10 cellular contexts compared by ENCODE assay signal in the genomic region with DNA sequence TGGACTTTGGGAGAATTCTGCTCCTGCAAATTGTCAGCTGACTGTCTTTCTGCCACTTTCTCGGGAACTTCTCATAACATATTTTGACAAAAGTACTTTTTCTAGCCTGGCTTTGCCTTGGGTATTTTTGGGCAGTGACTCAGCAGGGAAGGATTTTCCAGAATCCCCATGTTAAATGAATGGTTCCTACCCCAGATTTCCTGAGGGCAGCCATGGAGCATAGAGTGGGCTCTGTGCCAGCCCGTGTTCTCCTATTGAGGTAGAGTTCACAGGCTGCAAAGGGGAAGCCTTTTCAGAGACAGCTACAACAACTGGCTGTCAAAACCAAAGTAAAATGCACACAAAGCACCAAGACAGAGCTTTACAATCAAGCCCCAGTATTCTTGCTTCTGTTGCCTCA. TPM values are rescaled to one million over a fixed set of nuclear protein-coding genes. Genes with fewer than 3 reads are reported as not detected.
A peak's percentile ranks its signal among the peaks of the same experiment; 100 is the strongest.
DNase-seq lines count a peak whose midpoint lies in the region; ATAC-seq, FAIRE-seq and TF ChIP-seq lines count a peak whose summit lies in the region.
"Had no signal": no experiment of that assay in that cellular context is flagged by ENCODE, and none has a peak within 500 bp of the region (broad histone marks: within the 10 kb centered on the region; RNA-seq: fewer than 3 reads in every experiment).

No MANE protein-coding gene starts in this region.

- H3K27ac ChIP-seq in CD8-positive, alpha-beta T cell (ENCODE audit: low read depth, low read length) = no peak overlapping the region
- H3K27ac ChIP-seq in RWPE2 (ENCODE audit: poor library complexity, severe bottlenecking) (peak overlapping the region; percentile 84), endothelial cell of umbilical vein (ENCODE audit: insufficient read depth, low read depth, low read length) (peak overlapping the region; percentile 62), neutrophil (peak overlapping the region; percentile 70)

- H3K27me3 ChIP-seq in CD8-positive, alpha-beta T cell (ENCODE audit: insufficient read depth, low read length) = no peaks in the 10 kb centered on the region
- H3K27me3 ChIP-seq in RWPE2 (ENCODE audit: insufficient read depth, poor library complexity, severe bottlenecking) (no peaks in the 10 kb centered on the region), endothelial cell of umbilical vein (ENCODE audit: control insufficient read depth in 2 of 2, insufficient read depth in 2 of 2, low read length in 2 of 2) (no peaks in the 10 kb centered on the region), neutrophil (no peaks in the 10 kb centered on the region)

- H4K20me1 ChIP-seq in endothelial cell of umbilical vein (replicated peaks; ENCODE audit: control insufficient read depth, extremely low read depth, insufficient read depth, low read length) = no peaks in the 10 kb centered on the region

- H3K4me1 ChIP-seq in CD8-positive, alpha-beta T cell (ENCODE audit: insufficient read depth, low read length) = peaks cover 28% of the 10 kb centered on the region
- H3K4me1 ChIP-seq in RWPE2 (ENCODE audit: insufficient read depth, poor library complexity, severe bottlenecking) = peaks cover 50% of the 10 kb centered on the region
- peaks cover 23% of the 10 kb centered on the region for H3K4me1 ChIP-seq in endothelial cell of umbilical vein (ENCODE audit: control insufficient read depth, extremely low read depth, insufficient read depth, low read length)
- peaks cover 45 to 53% of the 10 kb centered on the region in 2 experiments for H3K4me1 ChIP-seq in neutrophil (ENCODE audit: control insufficient read depth in 1 of 2, insufficient read depth in 1 of 2, low read depth in 1 of 2, low read length in 1 of 2)

- H2AFZ ChIP-seq in endothelial cell of umbilical vein (ENCODE audit: low read depth, low read length) = no peak overlapping the region

- TF ChIP-seq CTCF in CD8-positive, alpha-beta T cell (IDR thresholded peaks at IDR 0.05) = no peak
- TF ChIP-seq CTCF in RWPE2 (IDR thresholded peaks at IDR 0.05; ENCODE audit: poor library complexity, severe bottlenecking) = no peak
- no peak for TF ChIP-seq CTCF in endothelial cell of umbilical vein (IDR thresholded peaks at IDR 0.05; ENCODE audit: extremely low read depth in 1 of 2, insufficient read depth in 1 of 2, low read depth in 1 of 2, low read length in 2 of 2)
- no peak for TF ChIP-seq CTCF in neutrophil (IDR thresholded peaks at IDR 0.05)

- intact Hi-C loops in CD8-positive, alpha-beta T cell (cut with DNase I, micrococcal nuclease) = no loop called here
- intact Hi-C loops in endothelial cell of umbilical vein (cut with micrococcal nuclease) = loop anchor here (1.0 to 2.0 kb wide), 2 partner anchors 18 to 37 kb away; no protein-coding TSS in a partner anchor

- peak; percentile 98 for FAIRE-seq in endothelial cell of umbilical vein (lab: Jason Lieb, UNC)
- FAIRE-seq: D721Med had no signal

- DNase-seq in CD8-positive, alpha-beta T cell = no peak
- DNase-seq in RWPE2 (ENCODE audit: low spot score) = no peak
- peak; percentile 91 for DNase-seq in endothelial cell of umbilical vein (ENCODE audit: low read depth, low spot score)
- no peak for DNase-seq in RKO (ENCODE audit: low spot score)
- no peak for DNase-seq in stimulated activated naive CD4-positive, alpha-beta T cell (lab: John Stamatoyannopoulos, UW)
- DNase-seq in stimulated activated naive CD8-positive, alpha-beta T cell treated with anti-CD3 and anti-CD28 coated beads, Interleukin-15, Interleukin-2, amounts not matched to agents 100 U/mL and 50 U/mL, for 24 hours = no peak

- no peaks in the 10 kb centered on the region for H3K27me3 Mint-ChIP-seq in CD8-positive, alpha-beta T cell (ENCODE audit: low read depth)

- no peaks in the 10 kb centered on the region for H3K9me3 Mint-ChIP-seq in CD8-positive, alpha-beta T cell
- H3K9me3 Mint-ChIP-seq: mesothelial cell of epicardium had no signal

- no peaks in the 10 kb centered on the region for H3K79me2 ChIP-seq in endothelial cell of umbilical vein (ENCODE audit: control insufficient read depth, insufficient read depth, low read length)

- H3K4me1 Mint-ChIP-seq in CD8-positive, alpha-beta T cell (ENCODE audit: low read depth) = peaks cover 47% of the 10 kb centered on the region

- CTCF ChIA-PET in CD8-positive, alpha-beta T cell (lab: Charles Lee) = interaction anchor here (0.7 to 3.6 kb wide), 6 partner anchors 11 to 98 kb away, joined by 3 to 22 read pairs (median 4); no protein-coding TSS in a partner anchor
- CTCF ChIA-PET in endothelial cell of umbilical vein (lab: Charles Lee) = interaction anchor here (0.8 to 2.4 kb wide), 13 partner anchors 10 to 348 kb away, joined by 3 to 15 read pairs (median 4); no protein-coding TSS in a partner anchor

- H3K4me3 Mint-ChIP-seq in CD8-positive, alpha-beta T cell = no peak overlapping the region
- H3K4me3 Mint-ChIP-seq: mesothelial cell of epicardium had no signal

- H3K9me3 ChIP-seq in CD8-positive, alpha-beta T cell (ENCODE audit: low read length) = no peaks in the 10 kb centered on the region
- H3K9me3 ChIP-seq in RWPE2 (ENCODE audit: severe bottlenecking) (no peaks in the 10 kb centered on the region), endothelial cell of umbilical vein (replicated peaks; ENCODE audit: control insufficient read depth, insufficient read depth, low read length) (no peaks in the 10 kb centered on the region), neutrophil (no peaks in the 10 kb centered on the region)

- H3K9me1 ChIP-seq in endothelial cell of umbilical vein (replicated peaks; ENCODE audit: control insufficient read depth, extremely low read depth, insufficient read depth, low read length) = no peaks in the 10 kb centered on the region

- POLR2A ChIA-PET in CD8-positive, alpha-beta T cell (lab: Charles Lee) = interaction anchor here (0.7 kb wide), 1 partner anchor 78 kb away, joined by 3 read pairs; no protein-coding TSS in a partner anchor
- POLR2A ChIA-PET in endothelial cell of umbilical vein (lab: Charles Lee) = interaction anchor here (0.6 kb wide), 1 partner anchor 10 kb away, joined by 3 read pairs; no protein-coding TSS in a partner anchor

- peaks cover 96% of the 10 kb centered on the region for H3K36me3 Mint-ChIP-seq in CD8-positive, alpha-beta T cell
- H3K36me3 Mint-ChIP-seq: mesothelial cell of epicardium had no signal

- peak overlapping the region; percentile 87 for H3K27ac Mint-ChIP-seq in CD8-positive, alpha-beta T cell
- H3K27ac Mint-ChIP-seq: mesothelial cell of epicardium had no signal

- H3K4me3 ChIP-seq in CD8-positive, alpha-beta T cell (ENCODE audit: low read depth, low read length) = no peak overlapping the region
- H3K4me3 ChIP-seq in RWPE2 (ENCODE audit: severe bottlenecking) = no peak overlapping the region
- H3K4me3 ChIP-seq in endothelial cell of umbilical vein (replicated peaks in 1 of 3; ENCODE audit: insufficient read depth in 1 of 3, low read depth in 1 of 3, low read length in 3 of 3) = peak overlapping the region in 1 of 3 experiments; percentile 25
- no peak overlapping the region for H3K4me3 ChIP-seq in neutrophil (ENCODE audit: low read depth in 1 of 2, low read length in 1 of 2)

- ATAC-seq in CD8-positive, alpha-beta T cell = no peak
- ATAC-seq in RWPE2 (ENCODE audit: low read depth) (peak; percentile 24; the same call in 2 of the 3 replicates), HG02763 (IDR thresholded peaks at IDR 0.05; ENCODE audit: unreplicated experiment) (no peak)
- ATAC-seq in stimulated activated naive CD8-positive, alpha-beta T cell treated with anti-CD3 and anti-CD28 coated beads, Interleukin-15, Interleukin-2, amounts not matched to agents 100 U/mL and 50 U/mL, for 24 hours = no peak

- dilution Hi-C loops in endothelial cell of umbilical vein (cut with MboI; ENCODE audit: extremely low pct_ligation_motif_present, low sequenced_read_pairs) = no loop called here

- no TSS peak for BruUV-seq in endothelial cell of umbilical vein (replicated peaks; lab: Mats Ljungman, UMichigan)

- peak overlapping the region; percentile 76 for H3K4me2 ChIP-seq in endothelial cell of umbilical vein (ENCODE audit: insufficient read depth, low read length)

- no peak overlapping the region for H3K9ac ChIP-seq in endothelial cell of umbilical vein (replicated peaks; ENCODE audit: extremely low read depth, insufficient read depth, low read length)

- no peak for TF ChIP-seq POLR2A in endothelial cell of umbilical vein (IDR thresholded peaks at IDR 0.05; ENCODE audit: low read depth, low read length)

- H3K36me3 ChIP-seq in CD8-positive, alpha-beta T cell (ENCODE audit: insufficient read depth, low read length) = peaks cover 76% of the 10 kb centered on the region
- H3K36me3 ChIP-seq in RWPE2 (ENCODE audit: low read depth) = peaks cover 9% of the 10 kb centered on the region; the same call in 1 of the 2 replicates
- no peaks in the 10 kb centered on the region for H3K36me3 ChIP-seq in endothelial cell of umbilical vein (ENCODE audit: control insufficient read depth in 2 of 2, extremely low read depth in 1 of 2, insufficient read depth in 2 of 2, low read length in 2 of 2)
- peaks cover 97% of the 10 kb centered on the region for H3K36me3 ChIP-seq in neutrophil

TF ChIP-seq in endothelial cell of umbilical vein, 7 proteins besides CTCF, POLR2A, EP300 and RAD21:
- no peak for TF ChIP-seq EZH2 (IDR thresholded peaks at IDR 0.05; ENCODE audit: borderline replicate concordance, low read depth, low read length, severe bottlenecking)
- no peak for TF ChIP-seq GATA2 (IDR thresholded peaks at IDR 0.05; ENCODE audit: insufficient read depth, insufficient read length, low read depth, low read length)
- TF ChIP-seq JUN (IDR thresholded peaks at IDR 0.05; ENCODE audit: borderline replicate concordance, insufficient read depth, insufficient read length, low read depth) = peak; percentile 74
- TF ChIP-seq FOS (IDR thresholded peaks at IDR 0.05; ENCODE audit: borderline replicate concordance, insufficient read depth, low read length) = peak; percentile 82
- TF ChIP-seq POLR2AphosphoS5 (IDR thresholded peaks at IDR 0.05; ENCODE audit: insufficient read depth, low read depth, low read length) = peak; percentile 40
- TF ChIP-seq MYC (IDR thresholded peaks at IDR 0.05; ENCODE audit: low read depth, low read length) = no peak
- TF ChIP-seq, protein P1, sequence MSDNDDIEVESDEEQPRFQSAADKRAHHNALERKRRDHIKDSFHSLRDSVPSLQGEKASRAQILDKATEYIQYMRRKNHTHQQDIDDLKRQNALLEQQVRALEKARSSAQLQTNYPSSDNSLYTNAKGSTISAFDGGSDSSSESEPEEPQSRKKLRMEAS (IDR thresholded peaks at IDR 0.05; ENCODE audit: insufficient read depth, insufficient read length) = no peak

RNA-seq across cellular contexts. Expression of a gene that starts 59.8 kb away (rescaled TPM):
- total RNA-seq in CD8-positive, alpha-beta T cell = not detected
- total RNA-seq in endothelial cell of umbilical vein = not detected in 2 replicates
- polyA plus RNA-seq in endothelial cell of umbilical vein = not detected in 2 replicates
- polyA plus RNA-seq in endothelial cell of umbilical vein (2011; cell fraction: cytosol; rRNA removed) = not detected in 2 replicates
- polyA plus RNA-seq in endothelial cell of umbilical vein (2011; cell fraction: nucleus; rRNA removed) = not detected in 2 replicates
- polyA plus RNA-seq in endothelial cell of umbilical vein (2012) = not detected in 2 replicates
- not detected in 2 replicates for polyA minus RNA-seq in endothelial cell of umbilical vein
- polyA minus RNA-seq in endothelial cell of umbilical vein (2011; cell fraction: cytosol; rRNA and poly(A)+ RNA removed) = not detected
- polyA minus RNA-seq in endothelial cell of umbilical vein (2011; cell fraction: nucleus; rRNA and poly(A)+ RNA removed) = not detected in 2 replicates
